Comparison of ENCODE assay signal across 8 cellular contexts in the genomic region with DNA sequence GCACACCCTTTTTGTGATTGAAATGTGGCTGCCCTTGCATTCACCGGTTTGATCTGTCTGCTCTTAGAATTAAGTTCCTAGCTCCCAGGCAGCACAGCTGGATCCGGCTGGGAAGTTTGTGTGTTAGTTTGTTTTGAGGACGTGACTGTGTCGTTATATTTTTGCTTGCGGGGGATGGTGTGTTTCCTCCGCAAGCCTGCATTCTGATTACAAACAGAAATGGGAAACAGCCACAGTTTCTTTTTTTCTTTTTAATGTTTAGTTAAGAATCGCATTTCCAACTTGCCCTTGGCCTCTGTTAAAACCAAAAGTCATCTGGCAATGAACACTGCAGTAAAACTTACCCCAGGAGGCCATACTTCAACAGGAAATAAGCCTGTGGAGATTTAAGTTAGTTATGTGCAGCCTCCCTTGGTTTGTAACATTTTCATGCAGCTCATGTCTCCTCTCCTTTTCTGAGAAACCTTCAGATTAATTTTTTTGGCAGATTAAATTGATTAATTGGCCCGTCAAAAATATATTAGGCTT. TPM values are rescaled to one million over a fixed set of nuclear protein-coding genes. Genes with fewer than 3 reads are reported as not detected.
DNase-seq lines count a peak whose midpoint lies in the region; ATAC-seq and TF ChIP-seq lines count a peak whose summit lies in the region.

No MANE protein-coding gene starts in this region.

- peaks cover 40% of the 10 kb centered on the region for H3K4me1 ChIP-seq in CD8-positive, alpha-beta T cell (ENCODE audit: insufficient read depth, low read length)
- peaks cover 0 to 6% of the 10 kb centered on the region in 2 donors for H3K4me1 ChIP-seq in neuronal stem cell (ENCODE audit: control insufficient read depth in 2 of 2, insufficient read depth in 1 of 2, low read depth in 1 of 2, low read length in 2 of 2)

- no peak for TF ChIP-seq CTCF in CD8-positive, alpha-beta T cell (IDR thresholded peaks at IDR 0.05)
- TF ChIP-seq CTCF in HFFc6 (IDR thresholded peaks at IDR 0.05) (no peak), fibroblast of pulmonary artery (IDR thresholded peaks at IDR 0.05; ENCODE audit: low read length, missing control alignments) (no peak)

- peaks cover 6% of the 10 kb centered on the region for H3K79me1 ChIP-seq in neuronal stem cell (ENCODE audit: low read depth, low read length)

- H4K91ac ChIP-seq in neuronal stem cell (ENCODE audit: low read depth, low read length, poor library complexity), result no peak overlapping the region

- H3K27ac Mint-ChIP-seq in CD8-positive, alpha-beta T cell, result peak overlapping the region; percentile 95
- peak overlapping the region; percentile 91 for H3K27ac Mint-ChIP-seq in HFFc6

- H3K4me3 ChIP-seq in CD8-positive, alpha-beta T cell (ENCODE audit: low read depth, low read length), result peak overlapping the region; percentile 64
- H3K4me3 ChIP-seq in fibroblast of pulmonary artery (replicated peaks; ENCODE audit: low read depth, low read length) (peak overlapping the region; percentile 79), neuronal stem cell (ENCODE audit: low read length in 2 of 2) (peak overlapping the region; percentile 66 to 93)

- H3K27me3 ChIP-seq in CD8-positive, alpha-beta T cell (ENCODE audit: insufficient read depth, low read length), result no peaks in the 10 kb centered on the region
- peaks cover 0 to 6% (median 0%) of the 10 kb centered on the region in 3 experiments for H3K27me3 ChIP-seq in neuronal stem cell (ENCODE audit: control insufficient read depth in 3 of 3, insufficient read depth in 3 of 3, low read depth in 1 of 3, low read length in 3 of 3)

- H3K9me3 ChIP-seq in CD8-positive, alpha-beta T cell (ENCODE audit: low read length), result no peaks in the 10 kb centered on the region
- H3K9me3 ChIP-seq in neuronal stem cell (replicated peaks in 1 of 2; ENCODE audit: control insufficient read depth in 2 of 2, insufficient read depth in 1 of 2, low read depth in 1 of 2, low read length in 2 of 2), result no peaks in the 10 kb centered on the region

- POLR2A ChIA-PET in CD8-positive, alpha-beta T cell (lab: Charles Lee), result interaction anchor here (0.6 to 1.4 kb wide), 3 partner anchors 9 to 281 kb away, joined by 3 to 4 read pairs (median 4); no protein-coding TSS in a partner anchor

- H2BK12ac ChIP-seq in neuronal stem cell (ENCODE audit: low read length), result no peak overlapping the region

- no peak overlapping the region for H3K4ac ChIP-seq in neuronal stem cell (ENCODE audit: low read length)

- H2AK5ac ChIP-seq in neuronal stem cell (ENCODE audit: low read depth, low read length), result no peak overlapping the region

- no peak overlapping the region for H2BK120ac ChIP-seq in neuronal stem cell (ENCODE audit: low read depth, low read length)

- H3K36me3 ChIP-seq in CD8-positive, alpha-beta T cell (ENCODE audit: insufficient read depth, low read length), result no peaks in the 10 kb centered on the region
- H3K36me3 ChIP-seq in neuronal stem cell (replicated peaks in 1 of 2; ENCODE audit: control insufficient read depth in 2 of 2, insufficient read depth in 2 of 2, low read length in 2 of 2), result no peaks in the 10 kb centered on the region

- peak overlapping the region; percentile 66 for H3K27ac ChIP-seq in CD8-positive, alpha-beta T cell (ENCODE audit: low read depth, low read length)
- H3K27ac ChIP-seq in neuronal stem cell (replicated peaks; ENCODE audit: low read length), result no peak overlapping the region

- WGBS in neuronal stem cell (ENCODE audit: extremely low coverage in 2 of 2, insufficient read length in 2 of 2, insufficient replicate concordance in 1 of 2), 2 donors, result no CpG with 5 or more reads among the region's 8 CpGs

- H3K18ac ChIP-seq in neuronal stem cell (ENCODE audit: low read length), result peak overlapping the region; percentile 98

- H2AFZ ChIP-seq in neuronal stem cell (ENCODE audit: low read length), result peak overlapping the region; percentile 97

- H3K27me3 Mint-ChIP-seq in CD8-positive, alpha-beta T cell (ENCODE audit: low read depth), result no peaks in the 10 kb centered on the region
- H3K27me3 Mint-ChIP-seq in HFFc6 (ENCODE audit: insufficient read depth), result no peaks in the 10 kb centered on the region

- no peak for ATAC-seq in CD8-positive, alpha-beta T cell
- ATAC-seq in HG02623 (IDR thresholded peaks at IDR 0.05; ENCODE audit: unreplicated experiment), result no peak
- no peak for ATAC-seq in GM19351 (IDR thresholded peaks at IDR 0.05; ENCODE audit: unreplicated experiment)

- intact Hi-C loops in CD8-positive, alpha-beta T cell (cut with DNase I, micrococcal nuclease), result loop anchor here in 1 of 2 experiments (1.0 to 2.0 kb wide), 3 partner anchors 8 to 32 kb away; no protein-coding TSS in a partner anchor

- no peaks in the 10 kb centered on the region for H3K9me3 Mint-ChIP-seq in CD8-positive, alpha-beta T cell
- no peaks in the 10 kb centered on the region for H3K9me3 Mint-ChIP-seq in HFFc6

- no peak overlapping the region for H3K23ac ChIP-seq in neuronal stem cell (ENCODE audit: low read depth, low read length, poor library complexity)

- H3K4me2 ChIP-seq in neuronal stem cell (ENCODE audit: insufficient read depth, low read length, poor library complexity, severe bottlenecking), result peak overlapping the region; percentile 78

- CTCF ChIA-PET in CD8-positive, alpha-beta T cell (lab: Charles Lee), result interaction anchor here (1.0 to 1.5 kb wide), 3 partner anchors 51 to 248 kb away, joined by 3 to 5 read pairs (median 3); no protein-coding TSS in a partner anchor

- H4K8ac ChIP-seq in neuronal stem cell (ENCODE audit: low read depth, low read length), result peak overlapping the region; percentile 43

- peak overlapping the region; percentile 99 for H3K4me3 Mint-ChIP-seq in CD8-positive, alpha-beta T cell
- peak overlapping the region; percentile 97 for H3K4me3 Mint-ChIP-seq in HFFc6

- H3K9ac ChIP-seq in neuronal stem cell (ENCODE audit: low read depth, low read length, poor library complexity), result no peak overlapping the region

- no peak overlapping the region for H3K14ac ChIP-seq in neuronal stem cell (ENCODE audit: low read length)

- H3K36me3 Mint-ChIP-seq in CD8-positive, alpha-beta T cell, result peaks cover 11% of the 10 kb centered on the region
- peaks cover 15% of the 10 kb centered on the region for H3K36me3 Mint-ChIP-seq in HFFc6 (ENCODE audit: low read depth)

- H3K4me1 Mint-ChIP-seq in CD8-positive, alpha-beta T cell (ENCODE audit: low read depth), result peaks cover 49% of the 10 kb centered on the region
- H3K4me1 Mint-ChIP-seq in HFFc6 (ENCODE audit: low read depth), result peaks cover 76% of the 10 kb centered on the region

- DNase-seq in CD8-positive, alpha-beta T cell, result no peak
- DNase-seq in HFFc6, result peak; percentile 17
- DNase-seq in T1000 (lab: John Stamatoyannopoulos, UW), result peak; percentile 32
- DNase-seq in fibroblast of pulmonary artery (ENCODE audit: low read depth), result peak; percentile 46
- DNase-seq in neuronal stem cell (ENCODE audit: low spot score), result peak; percentile 23
- no peak for DNase-seq in AG08396 (ENCODE audit: low spot score)

- H2BK5ac ChIP-seq in neuronal stem cell (ENCODE audit: low read length), result peak overlapping the region; percentile 75

- no peak overlapping the region for H2BK15ac ChIP-seq in neuronal stem cell (ENCODE audit: low read length)

RNA-seq across cellular contexts. Expression of a gene that starts 0.9 kb away (rescaled TPM):
- 10 to 100 TPM; 32.7 to 32.9 TPM for total RNA-seq in CD8-positive, alpha-beta T cell
- total RNA-seq in HFFc6 (2021; fragmentation: NEBNext Ultra II Directional; extraction: Animal tissue kit (Norgen Biotek cat#: 25700)), result 10 to 100 TPM; 56.4 to 68.8 (median 59.9) TPM
- polyA plus RNA-seq in neuronal stem cell (2013, experiment 1 of 2), result 9.9 TPM
- polyA plus RNA-seq in neuronal stem cell (2013, experiment 2 of 2), result 10.7 TPM

Comparison
In these comparisons a context has a peak if more than half of its experiments do, and no peak if none do; other contexts are left out.
1. DNase-seq: peak in HFFc6 (single experiment), T1000 (single experiment), fibroblast of pulmonary artery (single experiment) and neuronal stem cell (single experiment); none in CD8-positive, alpha-beta T cell (0 of 7) and AG08396 (single experiment).
2. Peak in every context shown above with its lines, with median percentiles within 50 percentile points of each other: H3K4me3 ChIP-seq.